14 cellular contexts compared by ENCODE assay signal in the genomic region with DNA sequence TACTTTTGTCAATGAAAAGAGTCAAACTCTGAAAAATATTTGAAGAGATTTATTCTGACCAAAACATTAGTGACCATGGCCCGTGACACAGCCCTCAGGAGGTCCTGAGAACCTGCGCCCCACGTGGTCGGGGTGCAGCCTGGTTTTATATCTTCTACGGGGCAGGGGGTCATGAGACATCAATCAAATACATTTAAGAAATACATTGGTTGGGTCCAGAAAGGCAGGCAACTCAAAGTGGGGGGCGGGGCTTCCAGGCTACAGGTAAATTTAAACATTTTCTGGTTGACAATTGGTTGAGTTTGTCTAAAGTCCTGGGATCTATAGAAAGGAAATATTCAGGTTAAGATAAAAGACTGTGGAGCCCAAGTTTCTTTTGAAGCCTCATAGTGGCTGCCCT. TPM values are rescaled to one million over a fixed set of nuclear protein-coding genes. Genes with fewer than 3 reads are reported as not detected.
DNase-seq lines count a peak whose midpoint lies in the region; ATAC-seq and TF ChIP-seq lines count a peak whose summit lies in the region.
"Had no signal": no experiment of that assay in that cellular context is flagged by ENCODE, and none has a peak within 500 bp of the region (broad histone marks: within the 10 kb centered on the region; RNA-seq: fewer than 3 reads in every experiment).

No MANE protein-coding gene starts in this region.

- no peaks in the 10 kb centered on the region for H3K79me1 ChIP-seq in trophoblast cell (ENCODE audit: low read length)

- no peak for TF ChIP-seq EP300 in upper lobe of left lung (IDR thresholded peaks at IDR 0.05)

- CTCF ChIA-PET in mammary epithelial cell (lab: Charles Lee; ENCODE audit: low non-redundant PET), result no interaction called here

- peaks cover 22% of the 10 kb centered on the region for H3K27me3 Mint-ChIP-seq in T-helper 17 cell
- H3K27me3 Mint-ChIP-seq: CD4-positive, alpha-beta T cell had no signal

- H2BK120ac ChIP-seq in trophoblast cell (ENCODE audit: insufficient read depth, low read length, poor library complexity), result peak overlapping the region; percentile 60

- no peak overlapping the region for H2AK5ac ChIP-seq in trophoblast cell (ENCODE audit: low read length)

- no peak overlapping the region for H3K9ac ChIP-seq in mammary epithelial cell (ENCODE audit: insufficient read depth, low read length)
- no peak overlapping the region for H3K9ac ChIP-seq in trophoblast cell (ENCODE audit: low read length)

- H3K14ac ChIP-seq in trophoblast cell (ENCODE audit: low read length), result no peak overlapping the region

- H4K8ac ChIP-seq in trophoblast cell (ENCODE audit: low read depth, low read length), result no peak overlapping the region

- no peak overlapping the region for H3K23ac ChIP-seq in trophoblast cell (ENCODE audit: low read length)

- intact Hi-C loops in mammary epithelial cell (cut with micrococcal nuclease), result no loop called here

- BruUV-seq in mammary epithelial cell (replicated peaks; lab: Mats Ljungman, UMichigan), result no TSS peak

- H3K18ac ChIP-seq in trophoblast cell (ENCODE audit: low read length), result no peak overlapping the region

- H3K4me3 Mint-ChIP-seq in T-helper 17 cell, result no peak overlapping the region
- H3K4me3 Mint-ChIP-seq: CD4-positive, alpha-beta T cell; GM23338 had no signal

- H3K4me1 Mint-ChIP-seq in T-helper 17 cell, result peaks cover 2% of the 10 kb centered on the region

- H3K27me3 ChIP-seq in mammary epithelial cell (ENCODE audit: insufficient read depth, low read length) (no peaks in the 10 kb centered on the region), trophoblast cell (ENCODE audit: insufficient read depth, low read length) (no peaks in the 10 kb centered on the region), upper lobe of left lung (no peaks in the 10 kb centered on the region)

- peak overlapping the region; percentile 46 for H4K91ac ChIP-seq in trophoblast cell (ENCODE audit: low read depth, low read length)

- in situ Hi-C loops in mammary epithelial cell (cut with MboI; ENCODE audit: low sequenced_read_pairs in 2 of 2), result no loop called here

- no peak for TF ChIP-seq POLR2A in upper lobe of left lung (IDR thresholded peaks at IDR 0.05)

- no peak overlapping the region for H4K12ac ChIP-seq in trophoblast cell (ENCODE audit: low read depth, low read length)

- H3K4me3 ChIP-seq in mammary epithelial cell (replicated peaks in 1 of 3; ENCODE audit: insufficient read depth in 1 of 3, low read depth in 2 of 3, low read length in 3 of 3) (no peak overlapping the region), trophoblast cell (ENCODE audit: low read depth, low read length) (no peak overlapping the region), upper lobe of left lung (no peak overlapping the region)
- H3K4me3 ChIP-seq: GM23338 had no signal

- no peaks in the 10 kb centered on the region for H3K36me3 Mint-ChIP-seq in T-helper 17 cell (ENCODE audit: low read depth)

- ATAC-seq in T-helper 17 cell (no peak), upper lobe of left lung (ENCODE audit: low FRiP score in 2 of 2) (no peak), GM18517 (IDR thresholded peaks at IDR 0.05; ENCODE audit: unreplicated experiment) (no peak)
- ATAC-seq: GM23338 had no signal

- H3K36me3 ChIP-seq in mammary epithelial cell (ENCODE audit: insufficient read depth, low read length), result no peaks in the 10 kb centered on the region
- no peaks in the 10 kb centered on the region for H3K36me3 ChIP-seq in trophoblast cell (ENCODE audit: control insufficient read depth in 1 of 2, insufficient read depth in 2 of 2, low read length in 2 of 2)
- no peaks in the 10 kb centered on the region for H3K36me3 ChIP-seq in upper lobe of left lung
- H3K36me3 ChIP-seq: BE2C had no signal

- H3K4me1 ChIP-seq in mammary epithelial cell (ENCODE audit: insufficient read depth, low read length) (no peaks in the 10 kb centered on the region), trophoblast cell (ENCODE audit: control insufficient read depth in 1 of 2, insufficient read depth in 2 of 2, low read length in 2 of 2) (peaks cover 0 to 6% of the 10 kb centered on the region in 2 experiments), upper lobe of left lung (peaks cover 0 to 6% (median 0%) of the 10 kb centered on the region in 4 donors)
- H3K4me1 ChIP-seq: BE2C, Caco-2 had no signal

- no peak for TF ChIP-seq CTCF in mammary epithelial cell (conservative IDR thresholded peaks at IDR 0.05 in 1 of 2, IDR thresholded peaks at IDR 0.05 in 1 of 2; ENCODE audit: extremely low read depth in 1 of 2, insufficient read depth in 1 of 2, low read depth in 1 of 2, low read length in 2 of 2)
- no peak for TF ChIP-seq CTCF in upper lobe of left lung (IDR thresholded peaks at IDR 0.05)

- no peak overlapping the region for H2BK12ac ChIP-seq in trophoblast cell (ENCODE audit: low read length)

- H3K27ac ChIP-seq in mammary epithelial cell (ENCODE audit: insufficient read depth, low read depth, low read length) (no peak overlapping the region), trophoblast cell (ENCODE audit: low read depth, low read length) (no peak overlapping the region), upper lobe of left lung (no peak overlapping the region)
- H3K27ac ChIP-seq: HL-60 had no signal

- no peaks in the 10 kb centered on the region for H4K20me1 ChIP-seq in mammary epithelial cell (ENCODE audit: insufficient read depth, low read length)

- no peaks in the 10 kb centered on the region for H3K79me2 ChIP-seq in mammary epithelial cell (ENCODE audit: insufficient read depth, low read length)
- no peaks in the 10 kb centered on the region for H3K79me2 ChIP-seq in trophoblast cell (ENCODE audit: control insufficient read depth, insufficient read depth, low read length, poor library complexity)

- H2AFZ ChIP-seq in mammary epithelial cell (ENCODE audit: low read depth, low read length) (peak overlapping the region; percentile 70), trophoblast cell (ENCODE audit: insufficient read depth, low read length, poor library complexity) (no peak overlapping the region)
- H2AFZ ChIP-seq: GM23338 had no signal

- no peak for DNase-seq in T-helper 17 cell
- DNase-seq in mammary epithelial cell, result no peak
- DNase-seq in trophoblast cell, result no peak
- no peak for DNase-seq in upper lobe of left lung
- no peak for DNase-seq in putamen (ENCODE audit: low spot score)
- DNase-seq: ACHN; BE2C; C1 segment of cervical spinal cord; Caco-2; CD4-positive, alpha-beta T cell; HCEC 1CT had no signal

- WGBS in mammary epithelial cell (ENCODE audit: low coverage, missing lambda C conversion rate), result 83% methylated on average over 6 of the region's 6 CpGs
- no CpG with 5 or more reads among the region's 6 CpGs for WGBS in trophoblast cell (ENCODE audit: extremely low coverage, insufficient coverage, insufficient read length)
- WGBS in upper lobe of left lung, 2 donors, result 82 to 91% methylated on average over 6 of the region's 6 CpGs

- no peak overlapping the region for H3K4ac ChIP-seq in trophoblast cell (ENCODE audit: low read depth, low read length)

- H2BK5ac ChIP-seq in trophoblast cell (ENCODE audit: low read depth, low read length, poor library complexity), result no peak overlapping the region

- H3K9me3 ChIP-seq in T-helper 17 cell (ENCODE audit: control insufficient read depth, low read length, poor library complexity, severe bottlenecking), result no peaks in the 10 kb centered on the region
- H3K9me3 ChIP-seq in mammary epithelial cell (replicated peaks; ENCODE audit: insufficient read depth, low read length), result no peaks in the 10 kb centered on the region
- no peaks in the 10 kb centered on the region for H3K9me3 ChIP-seq in trophoblast cell (ENCODE audit: insufficient read depth, low read depth, low read length)
- no peaks in the 10 kb centered on the region for H3K9me3 ChIP-seq in upper lobe of left lung
- H3K9me3 ChIP-seq: BE2C, Caco-2 had no signal

- dilution Hi-C loops in mammary epithelial cell (cut with HindIII; ENCODE audit: low sequenced_read_pairs), result no loop called here

- peak overlapping the region; percentile 47 for H3K27ac Mint-ChIP-seq in T-helper 17 cell
- H3K27ac Mint-ChIP-seq: CD4-positive, alpha-beta T cell had no signal

- H3K4me2 ChIP-seq in mammary epithelial cell (ENCODE audit: insufficient read depth, low read depth, low read length) (no peak overlapping the region), trophoblast cell (ENCODE audit: low read length) (no peak overlapping the region)
- H3K4me2 ChIP-seq: GM23338 had no signal

RNA-seq across cellular contexts. Expression of a gene that starts 34.8 kb away (rescaled TPM):
- total RNA-seq in T-helper 17 cell, result 10 to 100 TPM; 12.7 to 22.0 TPM
- total RNA-seq in mammary epithelial cell, result 10 to 100 TPM; 50.8 to 65.2 TPM
- polyA plus RNA-seq in mammary epithelial cell, result 102 TPM
- 55.5 TPM for polyA minus RNA-seq in mammary epithelial cell
- 237 and 248 TPM in 2 replicates for polyA plus RNA-seq in trophoblast cell (2013)
- 100 to 1,000 TPM in 1 of 6 donors, 10 to 100 TPM in 5; 34.6 to 114 (median 51.9) TPM for total RNA-seq in upper lobe of left lung

RNA-seq across cellular contexts. Expression of a gene that starts 49.2 kb away (rescaled TPM):
- total RNA-seq in T-helper 17 cell (under 1 TPM; 0.22 to 0.39 TPM), mammary epithelial cell (under 1 TPM; 0.07 to 0.50 TPM), upper lobe of left lung (1 to 10 TPM in 1 of 6 donors, under 1 TPM in 3, not detected in 2; 0.13 to 3.1 (median 0.52) TPM)
- polyA plus RNA-seq in mammary epithelial cell, result 0.06 TPM
- not detected for polyA minus RNA-seq in mammary epithelial cell
- 0.10 TPM in 2 replicates for polyA plus RNA-seq in trophoblast cell (2013)
